ENCODE assay signal across 9 cellular contexts in the genomic region with DNA sequence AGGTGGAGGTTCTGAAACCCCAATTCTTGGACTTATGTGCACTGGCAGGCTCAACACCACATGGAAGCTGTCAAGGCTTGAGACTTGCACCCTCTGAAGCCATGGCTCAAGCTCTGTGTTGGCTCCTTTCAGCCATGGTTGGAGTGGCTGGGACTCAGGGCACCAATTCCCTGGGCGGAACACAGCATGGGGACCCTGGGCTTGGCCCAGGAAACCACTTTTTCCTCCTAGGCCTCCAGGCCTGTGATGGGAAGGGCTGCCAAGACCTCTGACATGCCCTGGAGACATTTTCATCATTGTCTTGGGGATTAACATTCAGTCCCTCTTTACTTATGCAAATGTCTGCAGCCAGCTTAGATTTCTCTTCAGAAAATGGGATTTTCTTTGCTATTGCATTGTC. TPM values are rescaled to one million over a fixed set of nuclear protein-coding genes. Genes with fewer than 3 reads are reported as not detected.
"Had no signal": no experiment of that assay in that cellular context is flagged by ENCODE, and none has a peak within 500 bp of the region (broad histone marks: within the 10 kb centered on the region; RNA-seq: fewer than 3 reads in every experiment).

No MANE protein-coding gene starts in this region.

- DNase-seq: GDM1, GF-D8 had no signal

- FAIRE-seq: G401.6, GM12878, GM12891, GM12892, GM18507, GM19239 had no signal

- ATAC-seq: GM12878 had no signal

- H3K4me3 ChIP-seq: GM12878 had no signal

RNA-seq across cellular contexts. Expression of gene CLDN20, which starts 26.2 kb away (rescaled TPM):
- total RNA-seq: G401, GM12878 had no signal
